8 cellular contexts compared by ENCODE assay signal in the genomic region with DNA sequence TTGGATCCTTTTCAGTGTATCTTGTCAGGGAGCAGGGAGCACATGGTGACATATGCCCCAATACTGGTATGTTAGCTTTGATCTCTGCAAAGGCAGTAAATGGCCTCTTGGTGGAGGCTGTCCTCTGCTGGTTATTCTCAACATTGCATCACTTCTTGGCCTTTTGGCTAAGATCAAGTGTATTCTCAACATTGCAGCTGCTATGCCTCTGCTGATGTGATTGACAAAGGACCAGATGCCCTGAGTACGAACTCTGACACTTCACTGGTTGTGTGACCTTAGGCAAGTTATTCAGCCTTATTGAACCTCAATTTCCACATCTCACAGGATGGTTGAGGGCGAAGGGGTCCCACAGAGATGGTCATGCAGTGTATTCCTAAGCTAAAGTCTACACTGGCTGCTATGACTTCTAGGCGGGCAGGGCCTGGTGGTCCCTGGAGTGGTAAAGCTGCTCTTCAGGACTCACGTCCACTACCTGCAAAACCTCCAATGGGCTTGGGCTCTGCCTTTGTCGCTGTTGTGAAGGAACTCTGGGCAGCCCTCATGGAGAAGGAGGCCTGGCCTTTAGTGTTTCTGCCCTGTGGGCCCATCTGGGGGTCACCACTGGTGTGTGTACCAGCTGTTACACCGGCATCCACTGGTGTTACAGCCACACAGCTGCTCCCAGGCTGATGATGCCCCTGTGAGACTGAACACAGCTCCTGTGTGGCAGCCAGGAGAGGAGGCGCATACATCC.
DNase-seq lines count a peak whose midpoint lies in the region; ATAC-seq, FAIRE-seq and TF ChIP-seq lines count a peak whose summit lies in the region.

No MANE protein-coding gene starts in this region.

- POLR2A ChIA-PET in endothelial cell of umbilical vein (lab: Charles Lee), result interaction anchor here (1.2 kb wide), 1 partner anchor 189 kb away, joined by 3 read pairs; no protein-coding TSS in a partner anchor

- H3K4me1 Mint-ChIP-seq in mesothelial cell of epicardium, result peaks cover 39% of the 10 kb centered on the region

- intact Hi-C loops in endothelial cell of umbilical vein (cut with micrococcal nuclease), result loop anchor here (1.0 to 5.0 kb wide), 6 partner anchors 35 to 247 kb away; no protein-coding TSS in a partner anchor

- H3K79me2 ChIP-seq in endothelial cell of umbilical vein (ENCODE audit: control insufficient read depth, insufficient read depth, low read length), result no peaks in the 10 kb centered on the region

- H4K20me1 ChIP-seq in endothelial cell of umbilical vein (replicated peaks; ENCODE audit: control insufficient read depth, extremely low read depth, insufficient read depth, low read length), result no peaks in the 10 kb centered on the region

- H3K4me3 ChIP-seq in AG10803 (ENCODE audit: low read length), result no peak overlapping the region
- H3K4me3 ChIP-seq in endothelial cell of umbilical vein (replicated peaks in 1 of 3; ENCODE audit: insufficient read depth in 1 of 3, low read depth in 1 of 3, low read length in 3 of 3), result no peak overlapping the region

- H3K4me1 ChIP-seq in endothelial cell of umbilical vein (ENCODE audit: control insufficient read depth, extremely low read depth, insufficient read depth, low read length), result peaks cover 39% of the 10 kb centered on the region

- BruUV-seq in endothelial cell of umbilical vein (replicated peaks; lab: Mats Ljungman, UMichigan), result no TSS peak

- no peaks in the 10 kb centered on the region for H3K9me3 Mint-ChIP-seq in mesothelial cell of epicardium

- no peak for TF ChIP-seq POLR2A in endothelial cell of umbilical vein (IDR thresholded peaks at IDR 0.05; ENCODE audit: low read depth, low read length)

- dilution Hi-C loops in endothelial cell of umbilical vein (cut with MboI; ENCODE audit: extremely low pct_ligation_motif_present, low sequenced_read_pairs), result loop anchor here (25.0 kb wide), 1 partner anchor 152 kb away; no protein-coding TSS in a partner anchor

- no peak overlapping the region for H3K9ac ChIP-seq in endothelial cell of umbilical vein (replicated peaks; ENCODE audit: extremely low read depth, insufficient read depth, low read length)

- H3K4me2 ChIP-seq in endothelial cell of umbilical vein (ENCODE audit: insufficient read depth, low read length), result no peak overlapping the region

- peak; percentile 69 for ATAC-seq in GM18511 (IDR thresholded peaks at IDR 0.05; ENCODE audit: unreplicated experiment)
- ATAC-seq in HG03442 (IDR thresholded peaks at IDR 0.05; ENCODE audit: unreplicated experiment), result peak; percentile 91

- TF ChIP-seq CTCF in AG10803 (conservative IDR thresholded peaks at IDR 0.05; ENCODE audit: low read length) (peak; percentile 100), endothelial cell of umbilical vein (IDR thresholded peaks at IDR 0.05; ENCODE audit: extremely low read depth in 1 of 2, insufficient read depth in 1 of 2, low read depth in 1 of 2, low read length in 2 of 2) (peak; percentile 89 to 97), mesothelial cell of epicardium (IDR thresholded peaks at IDR 0.05; ENCODE audit: unreplicated experiment) (peak; percentile 73)

- H3K27me3 ChIP-seq in endothelial cell of umbilical vein (ENCODE audit: control insufficient read depth in 2 of 2, insufficient read depth in 2 of 2, low read length in 2 of 2), result no peaks in the 10 kb centered on the region

- H2AFZ ChIP-seq in endothelial cell of umbilical vein (ENCODE audit: low read depth, low read length), result no peak overlapping the region

- H3K27ac ChIP-seq in endothelial cell of umbilical vein (ENCODE audit: insufficient read depth, low read depth, low read length), result no peak overlapping the region

- no peak overlapping the region for H3K4me3 Mint-ChIP-seq in mesothelial cell of epicardium

- no peaks in the 10 kb centered on the region for H3K9me3 ChIP-seq in endothelial cell of umbilical vein (replicated peaks; ENCODE audit: control insufficient read depth, insufficient read depth, low read length)

- no peaks in the 10 kb centered on the region for H3K36me3 Mint-ChIP-seq in mesothelial cell of epicardium

- FAIRE-seq in endothelial cell of umbilical vein (lab: Jason Lieb, UNC), result peak; percentile 78

- H3K36me3 ChIP-seq in endothelial cell of umbilical vein (ENCODE audit: control insufficient read depth in 2 of 2, extremely low read depth in 1 of 2, insufficient read depth in 2 of 2, low read length in 2 of 2), result no peaks in the 10 kb centered on the region

- no peaks in the 10 kb centered on the region for H3K27me3 Mint-ChIP-seq in mesothelial cell of epicardium (ENCODE audit: low read depth)

- CTCF ChIA-PET in endothelial cell of umbilical vein (lab: Charles Lee), result interaction anchor here (0.6 to 8.8 kb wide), 65 partner anchors 9 to 521 kb away, joined by 3 to 490 read pairs (median 6); a partner anchor contains a TSS

- H3K9me1 ChIP-seq in endothelial cell of umbilical vein (replicated peaks; ENCODE audit: control insufficient read depth, extremely low read depth, insufficient read depth, low read length), result no peaks in the 10 kb centered on the region

- DNase-seq in AG10803 (ENCODE audit: low read depth), result peak; percentile 84
- peak; percentile 79 to 90 for DNase-seq in NCI-H446 (lab: John Stamatoyannopoulos, UW)
- peak; percentile 38 for DNase-seq in activated CD4-positive, CD25-positive, alpha-beta regulatory T cell treated with anti-CD3 and anti-CD28 coated beads, Interleukin-2, amount 50 U/mL, for 72 hours
- peak; percentile 89 for DNase-seq in endothelial cell of umbilical vein (ENCODE audit: low read depth, low spot score)
- peak in 1 of 2 experiments; percentile 57 for DNase-seq in mesothelial cell of epicardium (ENCODE audit: low spot score in 2 of 2, unreplicated experiment in 2 of 2)
- peak; percentile 95 for DNase-seq in superior temporal gyrus (ENCODE audit: extremely low spot score)

- H3K27ac Mint-ChIP-seq in mesothelial cell of epicardium, result no peak overlapping the region

TF ChIP-seq in endothelial cell of umbilical vein, 7 proteins besides CTCF, POLR2A, EP300 and RAD21:
- TF ChIP-seq, protein P1, sequence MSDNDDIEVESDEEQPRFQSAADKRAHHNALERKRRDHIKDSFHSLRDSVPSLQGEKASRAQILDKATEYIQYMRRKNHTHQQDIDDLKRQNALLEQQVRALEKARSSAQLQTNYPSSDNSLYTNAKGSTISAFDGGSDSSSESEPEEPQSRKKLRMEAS (IDR thresholded peaks at IDR 0.05; ENCODE audit: insufficient read depth, insufficient read length), result no peak
- TF ChIP-seq POLR2AphosphoS5 (IDR thresholded peaks at IDR 0.05; ENCODE audit: insufficient read depth, low read depth, low read length), result no peak
- no peak for TF ChIP-seq JUN (IDR thresholded peaks at IDR 0.05; ENCODE audit: borderline replicate concordance, insufficient read depth, insufficient read length, low read depth)
- TF ChIP-seq FOS (IDR thresholded peaks at IDR 0.05; ENCODE audit: borderline replicate concordance, insufficient read depth, low read length), result no peak
- no peak for TF ChIP-seq EZH2 (IDR thresholded peaks at IDR 0.05; ENCODE audit: borderline replicate concordance, low read depth, low read length, severe bottlenecking)
- TF ChIP-seq MYC (IDR thresholded peaks at IDR 0.05; ENCODE audit: low read depth, low read length), result peak; percentile 68
- no peak for TF ChIP-seq GATA2 (IDR thresholded peaks at IDR 0.05; ENCODE audit: insufficient read depth, insufficient read length, low read depth, low read length)
